8 cellular contexts compared by ENCODE assay signal in genomic region chr7:111138196-111138569, GRCh38. TPM values are rescaled to one million over a fixed set of nuclear protein-coding genes. Genes with fewer than 3 reads are reported as not detected.
DNase-seq lines count a peak whose midpoint lies in the region; ATAC-seq and TF ChIP-seq lines count a peak whose summit lies in the region.

No MANE protein-coding gene starts in this region.

- DNase-seq in CD14-positive monocyte (ENCODE audit: low spot score) (no peak), UCSD-AML1 (lab: John Stamatoyannopoulos, UW; ENCODE audit: unreplicated experiment) (peak; percentile 3), breast epithelium (ENCODE audit: low spot score in 2 of 2) (no peak), natural killer cell (no peak), NCI-H510A (lab: John Stamatoyannopoulos, UW) (no peak), GM19238 (ENCODE audit: insufficient read length, low spot score) (no peak)

- no peaks in the 10 kb centered on the region for H3K27me3 ChIP-seq in breast epithelium

- peak; percentile 85 for ATAC-seq in GM19468 (IDR thresholded peaks at IDR 0.05; ENCODE audit: extremely low read depth, unreplicated experiment)
- ATAC-seq in HG03520 (IDR thresholded peaks at IDR 0.05; ENCODE audit: unreplicated experiment), result peak; percentile 97
- ATAC-seq in natural killer cell, result peak; percentile 59 to 65 (median 65)

- H3K27ac ChIP-seq in breast epithelium, result peak overlapping the region; percentile 0 to 9

- H3K4me1 Mint-ChIP-seq in CD14-positive monocyte (peaks cover 16% of the 10 kb centered on the region), natural killer cell (peaks cover 8% of the 10 kb centered on the region in 2 donors)

- H3K27ac Mint-ChIP-seq in CD14-positive monocyte, result peak overlapping the region; percentile 46 to 82 (median 73)
- H3K27ac Mint-ChIP-seq in natural killer cell, result peak overlapping the region; percentile 34 to 36

- no peaks in the 10 kb centered on the region for H3K36me3 ChIP-seq in breast epithelium

- intact Hi-C loops in CD14-positive monocyte (cut with micrococcal nuclease), result no loop called here
- intact Hi-C loops in breast epithelium (cut with DNase I; ENCODE audit: low total_unique reads), result no loop called here
- intact Hi-C loops in natural killer cell (cut with micrococcal nuclease), result no loop called here

- H3K4me3 Mint-ChIP-seq in CD14-positive monocyte (no peak overlapping the region), natural killer cell (no peak overlapping the region)

- H3K4me1 ChIP-seq in breast epithelium, result no peaks in the 10 kb centered on the region

- H3K36me3 Mint-ChIP-seq in CD14-positive monocyte, result no peaks in the 10 kb centered on the region
- H3K36me3 Mint-ChIP-seq in natural killer cell, result no peaks in the 10 kb centered on the region

- no peak for TF ChIP-seq POLR2A in breast epithelium (IDR thresholded peaks at IDR 0.05)

- no peak for TF ChIP-seq CTCF in CD14-positive monocyte (IDR thresholded peaks at IDR 0.05)
- no peak for TF ChIP-seq CTCF in breast epithelium (IDR thresholded peaks at IDR 0.05)
- no peak for TF ChIP-seq CTCF in natural killer cell (IDR thresholded peaks at IDR 0.05)

- no peak overlapping the region for H3K4me3 ChIP-seq in breast epithelium

- H3K27me3 Mint-ChIP-seq in CD14-positive monocyte (ENCODE audit: low read depth in 3 of 3) (no peaks in the 10 kb centered on the region), natural killer cell (ENCODE audit: low read depth in 2 of 2) (no peaks in the 10 kb centered on the region)

- H3K9me3 Mint-ChIP-seq in CD14-positive monocyte (peaks cover 0 to 3% (median 0%) of the 10 kb centered on the region in 7 donors), natural killer cell (peaks cover 0 to 2% of the 10 kb centered on the region in 2 donors)

- H3K9me3 ChIP-seq in breast epithelium, result no peaks in the 10 kb centered on the region

RNA-seq across cellular contexts. Expression of gene LRRN3, which starts 47.3 kb away (rescaled TPM):
- polyA plus RNA-seq in CD14-positive monocyte, result under 1 TPM; 0.12 to 0.22 TPM
- total RNA-seq in breast epithelium, result 1 to 10 TPM; 1.6 to 2.4 (median 1.6) TPM
- under 1 TPM in 2 of 3 donors, not detected in 1; 0.27 to 0.90 TPM for total RNA-seq in natural killer cell
